Comparison of ENCODE assay signal across 10 cellular contexts in genomic region chr21:22476214-22476613, GRCh38.
"Had no signal": no experiment of that assay in that cellular context is flagged by ENCODE, and none has a peak within 500 bp of the region (broad histone marks: within the 10 kb centered on the region; RNA-seq: fewer than 3 reads in every experiment).

No MANE protein-coding gene starts in this region.

- H3K36me3 ChIP-seq: HAP-1 had no signal

- DNase-seq: GM23248, GOT3, H7, H9, HCEC 1CT, HFFc6 had no signal

- FAIRE-seq: H1, H54 had no signal

- H3K9me3 ChIP-seq: HAP-1 had no signal

- H3K4me2 ChIP-seq: GM23338 had no signal

- H2AFZ ChIP-seq: GM23248, GM23338 had no signal

- H3K9ac ChIP-seq: GM23248 had no signal

- H3K4me3 ChIP-seq: GM23248, GM23338, HAP-1 had no signal

- H3K27ac ChIP-seq: GM23248 had no signal
